In genomic region chr6:121523628-121524027, GRCh38 we compare ENCODE assay signal across 22 cellular contexts.
A peak's percentile ranks its signal among the peaks of the same experiment; 100 is the strongest.
DNase-seq lines count a peak whose midpoint lies in the region; ATAC-seq, FAIRE-seq and TF ChIP-seq lines count a peak whose summit lies in the region.
"Had no signal": no experiment of that assay in that cellular context is flagged by ENCODE, and none has a peak within 500 bp of the region (broad histone marks: within the 10 kb centered on the region; RNA-seq: fewer than 3 reads in every experiment).

No MANE protein-coding gene starts in this region.

- no peaks in the 10 kb centered on the region for H3K36me3 Mint-ChIP-seq in WTC11
- H3K36me3 Mint-ChIP-seq: CD14-positive monocyte; natural killer cell; stimulated activated effector memory CD8-positive, alpha-beta T cell treated with anti-CD3 and anti-CD28 coated beads, Interleukin-12 subunit alpha, Interleukin-12 subunit beta, amount 100 ng/mL, for 72 hours had no signal

- H3K4me1 ChIP-seq in endothelial cell of umbilical vein (ENCODE audit: control insufficient read depth, extremely low read depth, insufficient read depth, low read length) = peaks cover 48% of the 10 kb centered on the region

- peak overlapping the region; percentile 66 for H3K4me2 ChIP-seq in endothelial cell of umbilical vein (ENCODE audit: insufficient read depth, low read length)
- H3K4me2 ChIP-seq in neural cell (ENCODE audit: low read length) = no peak overlapping the region

- peak overlapping the region; percentile 22; the same call in 1 of the 2 replicates for H3K27ac Mint-ChIP-seq in WTC11
- H3K27ac Mint-ChIP-seq: CD14-positive monocyte; natural killer cell; stimulated activated effector memory CD8-positive, alpha-beta T cell treated with anti-CD3 and anti-CD28 coated beads, Interleukin-12 subunit alpha, Interleukin-12 subunit beta, amount 100 ng/mL, for 72 hours had no signal

- no peaks in the 10 kb centered on the region for H3K9me1 ChIP-seq in endothelial cell of umbilical vein (replicated peaks; ENCODE audit: control insufficient read depth, extremely low read depth, insufficient read depth, low read length)

- H3K9me3 Mint-ChIP-seq in WTC11 = no peaks in the 10 kb centered on the region
- H3K9me3 Mint-ChIP-seq: CD14-positive monocyte had no signal

- H2AFZ ChIP-seq in endothelial cell of umbilical vein (ENCODE audit: low read depth, low read length) (peak overlapping the region; percentile 63), neural cell (ENCODE audit: low read depth, low read length) (peak overlapping the region; percentile 4)

- POLR2A ChIA-PET in AG04450 (lab: Yijun Ruan, JAX) = no interaction called here
- POLR2A ChIA-PET in WTC11 (lab: Charles Lee) = no interaction called here
- POLR2A ChIA-PET in endothelial cell of umbilical vein (lab: Charles Lee) = interaction anchor here (4.5 kb wide), 1 partner anchor 86 kb away, joined by 94 read pairs; the partner anchor contains the start of gene GJA1

- no peak for TF ChIP-seq EP300 in neural cell (conservative IDR thresholded peaks at IDR 0.05; ENCODE audit: poor library complexity, severe bottlenecking)

- H3K4me3 Mint-ChIP-seq in WTC11 = no peak overlapping the region
- H3K4me3 Mint-ChIP-seq: CD14-positive monocyte; natural killer cell; stimulated activated effector memory CD8-positive, alpha-beta T cell treated with anti-CD3 and anti-CD28 coated beads, Interleukin-12 subunit alpha, Interleukin-12 subunit beta, amount 100 ng/mL, for 72 hours had no signal

- no TSS peak for BruUV-seq in endothelial cell of umbilical vein (replicated peaks; lab: Mats Ljungman, UMichigan)

- no peak for TF ChIP-seq RAD21 in neural cell (conservative IDR thresholded peaks at IDR 0.05)

- H3K79me2 ChIP-seq in endothelial cell of umbilical vein (ENCODE audit: control insufficient read depth, insufficient read depth, low read length) (no peaks in the 10 kb centered on the region), neural cell (replicated peaks; ENCODE audit: insufficient read depth, low read length) (no peaks in the 10 kb centered on the region)

- FAIRE-seq in endothelial cell of umbilical vein (lab: Jason Lieb, UNC) = no peak
- no peak for FAIRE-seq in D721Med (lab: Jason Lieb, UNC)
- FAIRE-seq: A204.1 had no signal

- H3K36me3 ChIP-seq in endothelial cell of umbilical vein (ENCODE audit: control insufficient read depth in 2 of 2, extremely low read depth in 1 of 2, insufficient read depth in 2 of 2, low read length in 2 of 2) = no peaks in the 10 kb centered on the region
- no peaks in the 10 kb centered on the region for H3K36me3 ChIP-seq in neural cell (ENCODE audit: insufficient read depth, low read length)
- H3K36me3 ChIP-seq: heart right ventricle, MG63, thyroid gland, WERI-Rb-1 had no signal

- no peak for TF ChIP-seq POLR2A in endothelial cell of umbilical vein (IDR thresholded peaks at IDR 0.05; ENCODE audit: low read depth, low read length)

- DNase-seq in AG04450 (ENCODE audit: low read depth, low spot score) (no peak), WTC11 (ENCODE audit: low spot score) (no peak), endothelial cell of umbilical vein (ENCODE audit: low read depth, low spot score) (peak; percentile 45), D721Med (ENCODE audit: insufficient read length, low spot score) (no peak), COLO829 (ENCODE audit: low spot score) (no peak), C1 segment of cervical spinal cord (lab: John Stamatoyannopoulos, UW) (no peak), Ammon's horn (ENCODE audit: low spot score) (no peak)
- DNase-seq: activated CD4-positive, alpha-beta T cell treated with anti-CD3 and anti-CD28 coated beads, Interleukin-2, amount 50 U/mL, for 48 hours; activated T-cell treated with anti-CD3 and anti-CD28 coated beads for 4 hours; dorsolateral prefrontal cortex; heart right ventricle; islet precursor cell; mammary epithelial cell; MG63; natural killer cell; NCI-H1694; thyroid gland; WERI-Rb-1 had no signal

- H3K27me3 Mint-ChIP-seq in WTC11 (ENCODE audit: low read depth) = no peaks in the 10 kb centered on the region

- CTCF ChIA-PET in AG04450 (lab: Charles Lee) = interaction anchor here (1.3 to 4.3 kb wide), 2 partner anchors 326 to 510 kb away, joined by 3 to 16 read pairs; no protein-coding TSS in a partner anchor
- CTCF ChIA-PET in WTC11 (lab: Charles Lee) = no interaction called here
- CTCF ChIA-PET in endothelial cell of umbilical vein (lab: Charles Lee) = interaction anchor here (1.6 to 3.4 kb wide), 4 partner anchors 20 to 325 kb away, joined by 6 to 30 read pairs (median 9); no protein-coding TSS in a partner anchor

- no peaks in the 10 kb centered on the region for H3K9me3 ChIP-seq in AG04450 (ENCODE audit: control insufficient read depth, insufficient read depth, low read length)
- H3K9me3 ChIP-seq in endothelial cell of umbilical vein (replicated peaks; ENCODE audit: control insufficient read depth, insufficient read depth, low read length) = no peaks in the 10 kb centered on the region
- no peaks in the 10 kb centered on the region for H3K9me3 ChIP-seq in neural cell (ENCODE audit: low read length)
- H3K9me3 ChIP-seq: heart right ventricle, MG63, thyroid gland had no signal

- H4K20me1 ChIP-seq in endothelial cell of umbilical vein (replicated peaks; ENCODE audit: control insufficient read depth, extremely low read depth, insufficient read depth, low read length) (no peaks in the 10 kb centered on the region), neural cell (ENCODE audit: insufficient read depth) (no peaks in the 10 kb centered on the region)

- H3K4me3 ChIP-seq in AG04450 (ENCODE audit: low read depth, low read length) = no peak overlapping the region
- no peak overlapping the region for H3K4me3 ChIP-seq in endothelial cell of umbilical vein (replicated peaks in 1 of 3; ENCODE audit: insufficient read depth in 1 of 3, low read depth in 1 of 3, low read length in 3 of 3)
- H3K4me3 ChIP-seq in neural cell (ENCODE audit: low read length) = no peak overlapping the region
- H3K4me3 ChIP-seq: dorsolateral prefrontal cortex, heart right ventricle, MG63, thyroid gland had no signal

- TF ChIP-seq CTCF in AG04450 (IDR thresholded peaks at IDR 0.05; ENCODE audit: low read depth, low read length) (no peak), WTC11 (IDR thresholded peaks at IDR 0.05) (no peak), endothelial cell of umbilical vein (IDR thresholded peaks at IDR 0.05; ENCODE audit: extremely low read depth in 1 of 2, insufficient read depth in 1 of 2, low read depth in 1 of 2, low read length in 2 of 2) (no peak), neural cell (IDR thresholded peaks at IDR 0.05; ENCODE audit: poor library complexity, severe bottlenecking) (peak; percentile 12), D721Med (IDR thresholded peaks at IDR 0.05; ENCODE audit: insufficient read depth, missing control alignments) (no peak)

- H3F3A ChIP-seq in neural cell (ENCODE audit: insufficient read depth, low read length, poor library complexity, severe bottlenecking) = no peaks in the 10 kb centered on the region

- peak overlapping the region; percentile 96 for H3K9ac ChIP-seq in endothelial cell of umbilical vein (replicated peaks; ENCODE audit: extremely low read depth, insufficient read depth, low read length)
- no peak overlapping the region for H3K9ac ChIP-seq in neural cell (ENCODE audit: low read length)

- dilution Hi-C loops in endothelial cell of umbilical vein (cut with MboI; ENCODE audit: extremely low pct_ligation_motif_present, low sequenced_read_pairs) = no loop called here

- ATAC-seq in WTC11 = peak; percentile 50
- ATAC-seq: heart right ventricle; natural killer cell; stimulated activated effector memory CD8-positive, alpha-beta T cell treated with anti-CD3 and anti-CD28 coated beads, Interleukin-12 subunit alpha, Interleukin-12 subunit beta, amount 100 ng/mL, for 72 hours had no signal

- H3K9me2 ChIP-seq in neural cell (ENCODE audit: insufficient read depth, low read length) = no peaks in the 10 kb centered on the region

- intact Hi-C loops in endothelial cell of umbilical vein (cut with micrococcal nuclease) = loop anchor here (2.0 to 5.0 kb wide), 3 partner anchors 191 to 293 kb away; partner anchors contain the start of gene TBC1D32

- H3K27ac ChIP-seq in AG04450 (ENCODE audit: low read depth, low read length) (peak overlapping the region; percentile 40), endothelial cell of umbilical vein (ENCODE audit: insufficient read depth, low read depth, low read length) (peak overlapping the region; percentile 100), neural cell (ENCODE audit: low read length) (peak overlapping the region; percentile 8)
- H3K27ac ChIP-seq: WERI-Rb-1 had no signal

- H3K27me3 ChIP-seq in AG04450 (ENCODE audit: control insufficient read depth, insufficient read depth, low read length) (no peaks in the 10 kb centered on the region), endothelial cell of umbilical vein (ENCODE audit: control insufficient read depth in 2 of 2, insufficient read depth in 2 of 2, low read length in 2 of 2) (no peaks in the 10 kb centered on the region), neural cell (ENCODE audit: insufficient read depth, low read depth, low read length) (no peaks in the 10 kb centered on the region)
- H3K27me3 ChIP-seq: dorsolateral prefrontal cortex, heart right ventricle, MG63, thyroid gland had no signal

- peaks cover 42% of the 10 kb centered on the region for H3K4me1 Mint-ChIP-seq in WTC11
- H3K4me1 Mint-ChIP-seq: CD14-positive monocyte; natural killer cell; stimulated activated effector memory CD8-positive, alpha-beta T cell treated with anti-CD3 and anti-CD28 coated beads, Interleukin-12 subunit alpha, Interleukin-12 subunit beta, amount 100 ng/mL, for 72 hours had no signal

TF ChIP-seq in WTC11, 78 proteins besides CTCF, POLR2A, EP300 and RAD21 (continues in another document):
- no peak for TF ChIP-seq NR3C1 (CRISPR knock-in tag; conservative IDR thresholded peaks at IDR 0.05; ENCODE audit: low read depth)

TF ChIP-seq in endothelial cell of umbilical vein, 7 proteins besides CTCF, POLR2A, EP300 and RAD21 (continues in another document):
- TF ChIP-seq JUN (IDR thresholded peaks at IDR 0.05; ENCODE audit: borderline replicate concordance, insufficient read depth, insufficient read length, low read depth) (no peak), EZH2 (IDR thresholded peaks at IDR 0.05; ENCODE audit: borderline replicate concordance, low read depth, low read length, severe bottlenecking) (no peak), FOS (IDR thresholded peaks at IDR 0.05; ENCODE audit: borderline replicate concordance, insufficient read depth, low read length) (no peak)

Comparison
In these comparisons a context has a peak if more than half of its experiments do, and no peak if none do; other contexts are left out.
1. H3K27ac ChIP-seq: peak in every context shown above with its lines; median percentile 100 in endothelial cell of umbilical vein; 40 in AG04450; 8 in neural cell.